Comparison of ENCODE assay signal across 9 cellular contexts in genomic region chr20:6769953-6770831, GRCh38.
DNase-seq lines count a peak whose midpoint lies in the region; ATAC-seq, FAIRE-seq and TF ChIP-seq lines count a peak whose summit lies in the region.
"Had no signal": no experiment of that assay in that cellular context is flagged by ENCODE, and none has a peak within 500 bp of the region (broad histone marks: within the 10 kb centered on the region; RNA-seq: fewer than 3 reads in every experiment).

No MANE protein-coding gene starts in this region.

- H3K4me1 Mint-ChIP-seq in nephron progenitor cell = peaks cover 41% of the 10 kb centered on the region

- no peak overlapping the region for H3K27ac Mint-ChIP-seq in nephron progenitor cell
- H3K27ac Mint-ChIP-seq: effector memory CD8-positive, alpha-beta T cell had no signal

- no peaks in the 10 kb centered on the region for H3K36me3 Mint-ChIP-seq in nephron progenitor cell (ENCODE audit: low read depth)

- no peak for FAIRE-seq in RCC 7860 (lab: Jason Lieb, UNC)

- H3K4me3 Mint-ChIP-seq in nephron progenitor cell = peak overlapping the region; percentile 87

- peaks cover 10% of the 10 kb centered on the region for H3K27me3 Mint-ChIP-seq in nephron progenitor cell (ENCODE audit: low read depth, poor library complexity)

- ATAC-seq in HG03039 (IDR thresholded peaks at IDR 0.05; ENCODE audit: unreplicated experiment) = no peak
- no peak for ATAC-seq in GM21528 (IDR thresholded peaks at IDR 0.05; ENCODE audit: low FRiP score, unreplicated experiment)
- ATAC-seq in HG03460 (IDR thresholded peaks at IDR 0.05; ENCODE audit: unreplicated experiment) = no peak
- ATAC-seq: effector memory CD8-positive, alpha-beta T cell had no signal

- H3K4me3 ChIP-seq in AG09309 (ENCODE audit: control insufficient read depth, low read depth, low read length) = peak overlapping the region; percentile 65

- H3K9me3 Mint-ChIP-seq in nephron progenitor cell = no peaks in the 10 kb centered on the region
- H3K9me3 Mint-ChIP-seq: effector memory CD8-positive, alpha-beta T cell had no signal

- no peak for TF ChIP-seq CTCF in AG09309 (IDR thresholded peaks at IDR 0.05; ENCODE audit: control insufficient read depth, insufficient read depth, low read depth, low read length, missing control alignments)
- no peak for TF ChIP-seq CTCF in nephron progenitor cell (IDR thresholded peaks at IDR 0.05)

- DNase-seq in AG09309 (ENCODE audit: low read depth) (no peak), RCC 7860 (ENCODE audit: low spot score) (peak; percentile 54), glomerular visceral epithelial cell (ENCODE audit: extremely low spot score) (peak; percentile 42), nephron progenitor cell (peak; percentile 64), GM19238 (ENCODE audit: insufficient read length, low spot score) (no peak)
- DNase-seq: effector memory CD8-positive, alpha-beta T cell had no signal

Comparison
In these comparisons a context has a peak if more than half of its experiments do, and no peak if none do; other contexts are left out.
1. DNase-seq: peak in RCC 7860 (single experiment), glomerular visceral epithelial cell (single experiment) and nephron progenitor cell (single experiment); none in AG09309 (single experiment) and GM19238 (single experiment).